ENCODE assay signal across 8 cellular contexts in genomic region chr12:109844983-109845841, GRCh38. TPM values are rescaled to one million over a fixed set of nuclear protein-coding genes. Genes with fewer than 3 reads are reported as not detected.
DNase-seq lines count a peak whose midpoint lies in the region; ATAC-seq, FAIRE-seq and TF ChIP-seq lines count a peak whose summit lies in the region.

No MANE protein-coding gene starts in this region.

- no peaks in the 10 kb centered on the region for H3K9me3 ChIP-seq in A549

- POLR2A ChIA-PET in A549 (lab: Yijun Ruan, JAX) = no interaction called here

- no peak for FAIRE-seq in A549 (lab: Jason Lieb, UNC)

- H3K4me2 ChIP-seq in A549 = peak overlapping the region; percentile 81

- CTCF ChIA-PET in A549 (lab: Yijun Ruan, JAX) = interaction anchor here (0.5 to 15.3 kb wide), 57 partner anchors 12 to 723 kb away, joined by 3 to 277 read pairs (median 4); partner anchors contain the start of genes ANKRD13A, GLTP, TCHP and TRPV4

- TF ChIP-seq RAD21 in A549 (conservative IDR thresholded peaks at IDR 0.05 in 1 of 2, IDR thresholded peaks at IDR 0.05 in 1 of 2) = peak; percentile 93 to 96

- peak overlapping the region; percentile 58 to 76 for H3K27ac ChIP-seq in A549

- peak; percentile 99 for TF ChIP-seq CTCF in A549 (IDR thresholded peaks at IDR 0.05)

- peaks cover 10% of the 10 kb centered on the region for H3K4me1 ChIP-seq in A549

- peak; percentile 91 to 95 for ATAC-seq in A549
- ATAC-seq in GM18511 (IDR thresholded peaks at IDR 0.05; ENCODE audit: unreplicated experiment) = peak; percentile 76
- peak; percentile 82 for ATAC-seq in HG03135 (IDR thresholded peaks at IDR 0.05; ENCODE audit: unreplicated experiment)
- peak; percentile 90 for ATAC-seq in left colon

- 5% methylated on average over 30 of the region's 31 CpGs for WGBS in A549 (ENCODE audit: missing lambda C conversion rate)

- intact Hi-C loops in left colon (cut with DNase I, micrococcal nuclease) = loop anchor here in 1 of 2 donors (5.0 kb wide), 1 partner anchor 38 kb away; no protein-coding TSS in a partner anchor

- peak; percentile 88 to 90 for DNase-seq in A549 (ENCODE audit: low read depth in 1 of 2, low spot score in 1 of 2)
- peak; percentile 74 for DNase-seq in NCI-H2227 treated with DMSO at 0.1 percent for 48 hours (lab: John Stamatoyannopoulos, UW)
- peak; percentile 81 for DNase-seq in activated CD4-positive, CD25-positive, alpha-beta regulatory T cell treated with anti-CD3 and anti-CD28 coated beads, Interleukin-2, amount 50 U/mL, for 16 hours (ENCODE audit: low read depth, low spot score)
- DNase-seq in central memory CD4-positive, alpha-beta T cell = peak; percentile 76
- DNase-seq in left colon = peak; percentile 71 to 94
- peak; percentile 89 for DNase-seq in stimulated activated CD4-positive, alpha-beta T cell treated with anti-CD3 and anti-CD28 coated beads, Interleukin-1b, Interleukin-23, amount 100 ng/mL, for 48 hours

- no peak for TF ChIP-seq POLR2A in A549 (IDR thresholded peaks at IDR 0.05; ENCODE audit: low read length)

- no peak for TF ChIP-seq EP300 in A549 (IDR thresholded peaks at IDR 0.05)

- H3K4me3 ChIP-seq in A549 = peak overlapping the region; percentile 35; the same call in 2 of the 3 replicates

TF ChIP-seq in A549, 52 proteins besides CTCF, POLR2A, EP300 and RAD21 (continues in another document):
- TF ChIP-seq MAFK (IDR thresholded peaks at IDR 0.05; ENCODE audit: partially characterized antibody) = no peak
- TF ChIP-seq FOSB (CRISPR knock-in tag; IDR thresholded peaks at IDR 0.05) = no peak
- TF ChIP-seq HMGXB4 (CRISPR knock-in tag; IDR thresholded peaks at IDR 0.05; ENCODE audit: borderline replicate concordance) = no peak
- TF ChIP-seq CBX2 (IDR thresholded peaks at IDR 0.05; ENCODE audit: borderline replicate concordance, low read depth) = no peak
- TF ChIP-seq JUNB (IDR thresholded peaks at IDR 0.05) = no peak
- no peak for TF ChIP-seq TP53 (CRISPR knock-in tag; IDR thresholded peaks at IDR 0.05)
- TF ChIP-seq ESRRA (IDR thresholded peaks at IDR 0.05; ENCODE audit: borderline replicate concordance, low read length) = 0 out of 2 replicates have a peak, but pooled peaks have one; percentile 4
- peak; percentile 95 for TF ChIP-seq KDM1A (IDR thresholded peaks at IDR 0.05; ENCODE audit: low read depth)
- no peak for TF ChIP-seq FOXS1 (CRISPR knock-in tag; IDR thresholded peaks at IDR 0.05)
- no peak for TF ChIP-seq ZC3H11A (IDR thresholded peaks at IDR 0.05)
- TF ChIP-seq RFX5 (IDR thresholded peaks at IDR 0.05) = no peak
- TF ChIP-seq REST (IDR thresholded peaks at IDR 0.05) = no peak
- no peak for TF ChIP-seq RNF2 (IDR thresholded peaks at IDR 0.05; ENCODE audit: borderline replicate concordance, low read depth)
- TF ChIP-seq HEYL (CRISPR knock-in tag; IDR thresholded peaks at IDR 0.05) = no peak
- 0 out of 2 replicates have a peak, but pooled peaks have one; percentile 57 for TF ChIP-seq MAZ (IDR thresholded peaks at IDR 0.05; ENCODE audit: borderline replicate concordance, low read depth, low read length)
- TF ChIP-seq CEBPB (IDR thresholded peaks at IDR 0.05) = no peak
- TF ChIP-seq MAX (IDR thresholded peaks at IDR 0.05) = peak; percentile 46
- TF ChIP-seq, protein P1, sequence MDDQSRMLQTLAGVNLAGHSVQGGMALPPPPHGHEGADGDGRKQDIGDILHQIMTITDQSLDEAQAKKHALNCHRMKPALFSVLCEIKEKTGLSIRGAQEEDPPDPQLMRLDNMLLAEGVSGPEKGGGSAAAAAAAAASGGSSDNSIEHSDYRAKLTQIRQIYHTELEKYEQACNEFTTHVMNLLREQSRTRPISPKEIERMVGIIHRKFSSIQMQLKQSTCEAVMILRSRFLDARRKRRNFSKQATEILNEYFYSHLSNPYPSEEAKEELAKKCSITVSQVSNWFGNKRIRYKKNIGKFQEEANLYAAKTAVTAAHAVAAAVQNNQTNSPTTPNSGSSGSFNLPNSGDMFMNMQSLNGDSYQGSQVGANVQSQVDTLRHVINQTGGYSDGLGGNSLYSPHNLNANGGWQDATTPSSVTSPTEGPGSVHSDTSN (IDR thresholded peaks at IDR 0.05) = no peak
- TF ChIP-seq POLR2AphosphoS2 (conservative IDR thresholded peaks at IDR 0.05; ENCODE audit: low read length) = no peak
- peak; percentile 85; the same call in 1 of the 2 replicates for TF ChIP-seq RCOR1 (IDR thresholded peaks at IDR 0.05; ENCODE audit: low read depth, low read length)
- no peak for TF ChIP-seq ZSCAN20 (CRISPR knock-in tag; IDR thresholded peaks at IDR 0.05)
- no peak for TF ChIP-seq JUN (IDR thresholded peaks at IDR 0.05)
- TF ChIP-seq HOXB13 (CRISPR knock-in tag; IDR thresholded peaks at IDR 0.05; ENCODE audit: low read depth) = no peak
- no peak for TF ChIP-seq TFCP2L1 (CRISPR knock-in tag; IDR thresholded peaks at IDR 0.05)
- peak; percentile 92 for TF ChIP-seq SMC3 (IDR thresholded peaks at IDR 0.05)
- TF ChIP-seq KDM5A (IDR thresholded peaks at IDR 0.05) = no peak
- TF ChIP-seq EHMT2 (IDR thresholded peaks at IDR 0.05; ENCODE audit: low read depth) = no peak
- TF ChIP-seq NPAS2 (CRISPR knock-in tag; IDR thresholded peaks at IDR 0.05; ENCODE audit: borderline replicate concordance) = no peak
- TF ChIP-seq HOXB5 (CRISPR knock-in tag; IDR thresholded peaks at IDR 0.05) = no peak
- TF ChIP-seq GATA3 (IDR thresholded peaks at IDR 0.05; ENCODE audit: borderline replicate concordance) = no peak
- peak; percentile 91 for TF ChIP-seq HDAC2 (IDR thresholded peaks at IDR 0.05)
- TF ChIP-seq SREBF2 (IDR thresholded peaks at IDR 0.05) = no peak

RNA-seq across cellular contexts. Expression of gene TRPV4, which starts 12.0 kb away (rescaled TPM):
- polyA plus RNA-seq in A549 (2011; rRNA removed) = 0.37 and 0.52 TPM in 2 replicates
- polyA plus RNA-seq in A549 (2012; cell fraction: cytosol; rRNA removed) = 0.15 and 0.26 TPM in 2 replicates
- polyA plus RNA-seq in A549 (2012; cell fraction: nucleus; rRNA removed) = 0.43 and 0.53 TPM in 2 replicates
- 0.05 to 0.15 TPM (median 0.09 TPM) in 3 replicates for polyA plus RNA-seq in A549 (2017; fragmentation: RNase III; extraction: RNeasy Plus Mini Kit Qiagen cat#74134 plus additional on column Dnase treatment)
- polyA minus RNA-seq in A549 (2011; rRNA and poly(A)+ RNA removed) = 0.88 and 1.2 TPM in 2 replicates
- total RNA-seq in left colon = under 1 TPM; 0.09 to 0.36 TPM

RNA-seq across cellular contexts. Expression of gene GLTP, which starts 35.1 kb away (rescaled TPM):
- polyA plus RNA-seq in A549 (2011; rRNA removed) (18.8 and 19.2 TPM in 2 replicates), A549 (2017; fragmentation: RNase III; extraction: RNeasy Plus Mini Kit Qiagen cat#74134 plus additional on column Dnase treatment) (16.7 to 16.9 TPM (median 16.9 TPM) in 3 replicates)
- 14.9 and 19.2 TPM in 2 replicates for polyA plus RNA-seq in A549 (2012; cell fraction: cytosol; rRNA removed)
- polyA plus RNA-seq in A549 (2012; cell fraction: nucleus; rRNA removed) = 3.7 and 4.5 TPM in 2 replicates
- polyA minus RNA-seq in A549 (2011; rRNA and poly(A)+ RNA removed) = 49.3 and 53.3 TPM in 2 replicates
- total RNA-seq in left colon = 100 to 1,000 TPM in 1 of 2 donors, 10 to 100 TPM in 1; 95.0 to 128 TPM

RNA-seq across cellular contexts. Expression of gene TCHP, which starts 54.9 kb away (rescaled TPM):
- polyA plus RNA-seq in A549 (2011; rRNA removed) = 14.9 and 18.4 TPM in 2 replicates
- 26.2 and 52.1 TPM in 2 replicates for polyA plus RNA-seq in A549 (2012; cell fraction: cytosol; rRNA removed)
- 36.8 and 38.8 TPM in 2 replicates for polyA plus RNA-seq in A549 (2012; cell fraction: nucleus; rRNA removed)
- 25.4 to 35.8 TPM (median 33.4 TPM) in 3 replicates for polyA plus RNA-seq in A549 (2017; fragmentation: RNase III; extraction: RNeasy Plus Mini Kit Qiagen cat#74134 plus additional on column Dnase treatment)
- 7.9 and 8.2 TPM in 2 replicates for polyA minus RNA-seq in A549 (2011; rRNA and poly(A)+ RNA removed)
- 10 to 100 TPM; 15.0 to 17.2 TPM for total RNA-seq in left colon

Comparison
In these comparisons a context has a peak if more than half of its experiments do, and no peak if none do; other contexts are left out.
1. Peak in every context shown above with its lines: DNase-seq, ATAC-seq, H3K4me3 ChIP-seq and H3K27ac ChIP-seq.